In the genomic region with DNA sequence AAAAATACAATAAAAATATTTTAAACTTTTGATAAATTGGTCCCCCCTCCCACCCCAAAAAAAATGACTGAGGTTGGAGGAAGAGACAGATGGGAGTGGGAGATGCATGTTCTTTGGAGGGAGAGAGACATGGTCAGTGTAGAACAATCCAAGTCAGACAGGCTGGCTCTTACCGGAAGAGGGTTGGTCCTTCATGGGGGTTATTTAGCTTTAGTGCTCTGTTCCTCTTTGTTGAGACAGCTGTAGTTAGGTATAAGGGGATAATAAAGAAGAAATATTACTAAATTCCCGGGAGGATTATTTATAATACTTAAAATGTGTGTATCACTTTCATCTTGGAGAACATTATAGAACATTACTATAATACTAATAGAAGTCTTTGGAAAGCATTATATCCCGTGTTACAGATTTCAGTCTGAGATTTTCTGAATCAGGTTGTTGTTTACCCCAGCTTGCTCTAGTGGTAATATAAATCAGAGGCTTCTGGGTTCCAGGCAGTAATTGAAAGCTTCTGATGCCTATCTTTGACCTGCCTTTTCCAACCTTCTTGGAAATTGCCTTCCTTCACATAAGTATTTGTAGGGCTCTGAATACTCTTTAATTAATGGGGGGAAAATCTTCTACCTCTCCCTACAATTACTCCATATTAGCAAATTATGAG, we compare ENCODE assay signal across 16 cellular contexts.
"Had no signal": no experiment of that assay in that cellular context is flagged by ENCODE, and none has a peak within 500 bp of the region (broad histone marks: within the 10 kb centered on the region; RNA-seq: fewer than 3 reads in every experiment).

No MANE protein-coding gene starts in this region.

- H3K27me3 ChIP-seq: brain microvascular endothelial cell, ovary had no signal

- H3K36me3 ChIP-seq: ovary, thoracic aorta had no signal

- H3K4me3 Mint-ChIP-seq: activated CD4-positive, alpha-beta memory T cell treated with anti-CD3 and anti-CD28 coated beads for 36 hours; activated naive CD8-positive, alpha-beta T cell; activated T-cell treated with anti-CD3 and anti-CD28 coated beads, Interleukin-2, amount 50 U/mL, for 4 hours; dendritic cell treated with granulocyte-macrophage colony-stimulating factor and Interleukin-4, amounts not matched to agents 40 ng/mL and 50 ng/mL, for 4 days; effector memory CD8-positive, alpha-beta T cell; neural crest cell; stimulated activated naive CD8-positive, alpha-beta T cell treated with anti-CD3 and anti-CD28 coated beads, Interleukin-15, Interleukin-2, amounts not matched to agents 100 ng/mL and 50 ng/mL, for 24 hours had no signal

- H3K36me3 Mint-ChIP-seq: activated CD4-positive, alpha-beta memory T cell treated with anti-CD3 and anti-CD28 coated beads for 36 hours; activated naive CD8-positive, alpha-beta T cell had no signal

- H3K4me3 ChIP-seq: ovary, thoracic aorta had no signal

- H3K27ac Mint-ChIP-seq: activated CD4-positive, alpha-beta memory T cell treated with anti-CD3 and anti-CD28 coated beads for 36 hours; activated naive CD8-positive, alpha-beta T cell; dendritic cell treated with granulocyte-macrophage colony-stimulating factor and Interleukin-4, amounts not matched to agents 40 ng/mL and 50 ng/mL, for 4 days; stimulated activated naive CD8-positive, alpha-beta T cell treated with anti-CD3 and anti-CD28 coated beads, Interleukin-15, Interleukin-2, amounts not matched to agents 100 ng/mL and 50 ng/mL, for 24 hours had no signal

- DNase-seq: activated CD4-positive, alpha-beta memory T cell treated with anti-CD3 and anti-CD28 coated beads for 36 hours; activated gamma-delta T cell; activated T-cell treated with anti-CD3 and anti-CD28 coated beads, Interleukin-2, amount 50 U/mL, for 4 hours; amygdala; brain microvascular endothelial cell; cerebellar nuclear complex; effector memory CD8-positive, alpha-beta T cell; hypothalamus; ovary; stimulated activated CD4-positive, alpha-beta T cell treated with anti-CD3 and anti-CD28 coated beads, Interleukin-2, amount 100 ng/mL, for 48 hours; T-helper 9 cell had no signal

- H3K9me3 Mint-ChIP-seq: activated CD4-positive, alpha-beta memory T cell treated with anti-CD3 and anti-CD28 coated beads for 36 hours; activated T-cell treated with anti-CD3 and anti-CD28 coated beads, Interleukin-2, amount 50 U/mL, for 4 hours; dendritic cell treated with granulocyte-macrophage colony-stimulating factor and Interleukin-4, amounts not matched to agents 40 ng/mL and 50 ng/mL, for 4 days; effector memory CD8-positive, alpha-beta T cell; neural crest cell; stimulated activated naive CD8-positive, alpha-beta T cell treated with anti-CD3 and anti-CD28 coated beads, Interleukin-15, Interleukin-2, amounts not matched to agents 100 ng/mL and 50 ng/mL, for 24 hours had no signal

- H3K27ac ChIP-seq: brain microvascular endothelial cell, ovary, thoracic aorta had no signal

- H3K9me3 ChIP-seq: ovary, thoracic aorta had no signal

- ATAC-seq: activated T-cell treated with anti-CD3 and anti-CD28 coated beads, Interleukin-2, amount 50 U/mL, for 4 hours; effector memory CD8-positive, alpha-beta T cell had no signal

- H3K4me1 Mint-ChIP-seq: neural crest cell had no signal

- H3K27me3 Mint-ChIP-seq: activated CD4-positive, alpha-beta memory T cell treated with anti-CD3 and anti-CD28 coated beads for 36 hours; activated naive CD8-positive, alpha-beta T cell; effector memory CD8-positive, alpha-beta T cell; stimulated activated naive CD8-positive, alpha-beta T cell treated with anti-CD3 and anti-CD28 coated beads, Interleukin-15, Interleukin-2, amounts not matched to agents 100 ng/mL and 50 ng/mL, for 24 hours had no signal
